ENCODE assay signal across 1 cellular context in the genomic region with DNA sequence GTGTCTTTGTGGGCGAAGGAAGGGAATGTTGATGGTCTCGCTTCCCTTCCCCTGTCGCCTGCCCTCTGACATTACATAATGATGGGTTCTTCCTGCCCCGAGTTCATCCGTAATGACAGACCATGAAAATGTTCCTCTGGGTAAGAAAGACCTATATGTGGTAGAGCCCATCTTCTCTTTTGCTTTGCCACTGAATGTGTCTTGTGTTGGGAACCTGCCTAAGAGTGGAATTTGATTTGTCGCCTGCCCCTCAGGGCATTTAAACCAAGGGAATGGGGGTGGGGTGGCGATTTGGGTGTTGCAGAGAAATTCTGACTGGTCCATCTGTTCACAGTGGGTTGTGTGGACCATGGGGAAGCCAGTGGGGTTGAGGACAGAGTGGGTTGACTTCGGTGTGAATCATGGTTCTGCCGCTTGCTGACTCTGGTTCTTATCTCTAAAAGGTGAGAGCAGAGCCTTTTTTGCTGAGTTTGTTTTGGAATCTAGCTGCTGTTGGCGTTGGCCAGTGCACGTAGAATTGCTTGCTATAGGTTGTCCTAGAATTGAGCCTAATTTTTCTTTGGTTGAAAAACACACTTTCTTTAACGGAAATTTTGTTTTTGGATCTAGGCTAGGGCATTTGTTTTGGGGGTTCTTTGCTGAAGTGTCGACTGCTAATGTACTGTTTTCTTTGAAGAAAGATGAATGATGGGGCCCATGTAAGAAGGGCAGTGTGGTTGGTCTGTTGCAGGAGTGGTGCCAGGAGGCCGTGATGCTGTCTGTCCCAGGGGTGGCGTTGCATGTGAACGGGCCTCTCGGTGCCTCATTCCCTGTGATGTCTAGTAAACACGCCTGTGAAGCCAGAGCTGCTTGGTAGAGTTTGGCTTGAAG.
TF ChIP-seq lines count a peak whose summit lies in the region.

No MANE protein-coding gene starts in this region.

TF ChIP-seq in K562, 482 proteins besides CTCF, POLR2A, EP300 and RAD21 (continued from another document and continues in another):
- TF ChIP-seq, protein P1, sequence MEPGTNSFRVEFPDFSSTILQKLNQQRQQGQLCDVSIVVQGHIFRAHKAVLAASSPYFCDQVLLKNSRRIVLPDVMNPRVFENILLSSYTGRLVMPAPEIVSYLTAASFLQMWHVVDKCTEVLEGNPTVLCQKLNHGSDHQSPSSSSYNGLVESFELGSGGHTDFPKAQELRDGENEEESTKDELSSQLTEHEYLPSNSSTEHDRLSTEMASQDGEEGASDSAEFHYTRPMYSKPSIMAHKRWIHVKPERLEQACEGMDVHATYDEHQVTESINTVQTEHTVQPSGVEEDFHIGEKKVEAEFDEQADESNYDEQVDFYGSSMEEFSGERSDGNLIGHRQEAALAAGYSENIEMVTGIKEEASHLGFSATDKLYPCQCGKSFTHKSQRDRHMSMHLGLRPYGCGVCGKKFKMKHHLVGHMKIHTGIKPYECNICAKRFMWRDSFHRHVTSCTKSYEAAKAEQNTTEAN (CRISPR knock-in tag; IDR thresholded peaks at IDR 0.05), result no peak
- TF ChIP-seq ZNF644 (tag; IDR thresholded peaks at IDR 0.05; ENCODE audit: low read depth) (no peak), C11orf30 (IDR thresholded peaks at IDR 0.05; ENCODE audit: low read depth) (peak; percentile 80), DPF2 (IDR thresholded peaks at IDR 0.05) (peak; percentile 53; the same call in 1 of the 2 replicates), NCOA6 (IDR thresholded peaks at IDR 0.05) (no peak), MAFK (IDR thresholded peaks at IDR 0.05; ENCODE audit: low read length) (peak; percentile 37; the same call in 1 of the 2 replicates), EHMT2 (IDR thresholded peaks at IDR 0.05) (peak; percentile 84), SMARCE1 (IDR thresholded peaks at IDR 0.05) (0 out of 2 replicates have a peak, but pooled peaks have one; percentile 12), IRF2 (CRISPR knock-in tag; IDR thresholded peaks at IDR 0.05) (no peak), ZBED1 (IDR thresholded peaks at IDR 0.05) (no peak), ZFX (CRISPR knock-in tag; IDR thresholded peaks at IDR 0.05) (0 out of 2 replicates have a peak, but pooled peaks have one; percentile 5), CBX3 (IDR thresholded peaks at IDR 0.05; ENCODE audit: borderline replicate concordance in 1 of 2, low read length in 2 of 2) (peak in 1 of 2 experiments; percentile 27; a peak in 1 of 3 replicates), TEAD4 (IDR thresholded peaks at IDR 0.05; ENCODE audit: low read length) (0 out of 2 replicates have a peak, but pooled peaks have one; percentile 19), TEAD4 (CRISPR knock-in tag; IDR thresholded peaks at IDR 0.05; ENCODE audit: borderline replicate concordance) (no peak), PCBP1 (IDR thresholded peaks at IDR 0.05; ENCODE audit: low read depth, low read length, poor library complexity, severe bottlenecking) (no peak), ZNF444 (CRISPR knock-in tag; IDR thresholded peaks at IDR 0.05) (no peak), FOXJ2 (tag; IDR thresholded peaks at IDR 0.05) (0 out of 2 replicates have a peak, but pooled peaks have one; percentile 14), ETV6 (IDR thresholded peaks at IDR 0.05; ENCODE audit: borderline replicate concordance in 1 of 2, low read depth in 2 of 2, low read length in 1 of 2) (0 out of 4 replicates have a peak, but pooled peaks of 1 of the 2 experiments have one; percentile 21), ETV6 (CRISPR knock-in tag; IDR thresholded peaks at IDR 0.05; ENCODE audit: borderline replicate concordance) (no peak), CBFA2T3 (IDR thresholded peaks at IDR 0.05) (peak; percentile 38), ARID1B (IDR thresholded peaks at IDR 0.05) (peak; percentile 45), NFE2 (IDR thresholded peaks at IDR 0.05; ENCODE audit: low read depth) (peak; percentile 15; the same call in 1 of the 2 replicates), L3MBTL2 (IDR thresholded peaks at IDR 0.05) (peak; percentile 52), CCNT2 (IDR thresholded peaks at IDR 0.05; ENCODE audit: borderline replicate concordance, extremely low read depth, insufficient read length, low read depth, low read length) (no peak), MAFG (tag; conservative IDR thresholded peaks at IDR 0.05) (peak; percentile 52)
- TF ChIP-seq, protein P2, sequence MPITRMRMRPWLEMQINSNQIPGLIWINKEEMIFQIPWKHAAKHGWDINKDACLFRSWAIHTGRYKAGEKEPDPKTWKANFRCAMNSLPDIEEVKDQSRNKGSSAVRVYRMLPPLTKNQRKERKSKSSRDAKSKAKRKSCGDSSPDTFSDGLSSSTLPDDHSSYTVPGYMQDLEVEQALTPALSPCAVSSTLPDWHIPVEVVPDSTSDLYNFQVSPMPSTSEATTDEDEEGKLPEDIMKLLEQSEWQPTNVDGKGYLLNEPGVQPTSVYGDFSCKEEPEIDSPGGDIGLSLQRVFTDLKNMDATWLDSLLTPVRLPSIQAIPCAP (CRISPR knock-in tag; IDR thresholded peaks at IDR 0.05; ENCODE audit: borderline replicate concordance), result no peak
- TF ChIP-seq, protein P3, sequence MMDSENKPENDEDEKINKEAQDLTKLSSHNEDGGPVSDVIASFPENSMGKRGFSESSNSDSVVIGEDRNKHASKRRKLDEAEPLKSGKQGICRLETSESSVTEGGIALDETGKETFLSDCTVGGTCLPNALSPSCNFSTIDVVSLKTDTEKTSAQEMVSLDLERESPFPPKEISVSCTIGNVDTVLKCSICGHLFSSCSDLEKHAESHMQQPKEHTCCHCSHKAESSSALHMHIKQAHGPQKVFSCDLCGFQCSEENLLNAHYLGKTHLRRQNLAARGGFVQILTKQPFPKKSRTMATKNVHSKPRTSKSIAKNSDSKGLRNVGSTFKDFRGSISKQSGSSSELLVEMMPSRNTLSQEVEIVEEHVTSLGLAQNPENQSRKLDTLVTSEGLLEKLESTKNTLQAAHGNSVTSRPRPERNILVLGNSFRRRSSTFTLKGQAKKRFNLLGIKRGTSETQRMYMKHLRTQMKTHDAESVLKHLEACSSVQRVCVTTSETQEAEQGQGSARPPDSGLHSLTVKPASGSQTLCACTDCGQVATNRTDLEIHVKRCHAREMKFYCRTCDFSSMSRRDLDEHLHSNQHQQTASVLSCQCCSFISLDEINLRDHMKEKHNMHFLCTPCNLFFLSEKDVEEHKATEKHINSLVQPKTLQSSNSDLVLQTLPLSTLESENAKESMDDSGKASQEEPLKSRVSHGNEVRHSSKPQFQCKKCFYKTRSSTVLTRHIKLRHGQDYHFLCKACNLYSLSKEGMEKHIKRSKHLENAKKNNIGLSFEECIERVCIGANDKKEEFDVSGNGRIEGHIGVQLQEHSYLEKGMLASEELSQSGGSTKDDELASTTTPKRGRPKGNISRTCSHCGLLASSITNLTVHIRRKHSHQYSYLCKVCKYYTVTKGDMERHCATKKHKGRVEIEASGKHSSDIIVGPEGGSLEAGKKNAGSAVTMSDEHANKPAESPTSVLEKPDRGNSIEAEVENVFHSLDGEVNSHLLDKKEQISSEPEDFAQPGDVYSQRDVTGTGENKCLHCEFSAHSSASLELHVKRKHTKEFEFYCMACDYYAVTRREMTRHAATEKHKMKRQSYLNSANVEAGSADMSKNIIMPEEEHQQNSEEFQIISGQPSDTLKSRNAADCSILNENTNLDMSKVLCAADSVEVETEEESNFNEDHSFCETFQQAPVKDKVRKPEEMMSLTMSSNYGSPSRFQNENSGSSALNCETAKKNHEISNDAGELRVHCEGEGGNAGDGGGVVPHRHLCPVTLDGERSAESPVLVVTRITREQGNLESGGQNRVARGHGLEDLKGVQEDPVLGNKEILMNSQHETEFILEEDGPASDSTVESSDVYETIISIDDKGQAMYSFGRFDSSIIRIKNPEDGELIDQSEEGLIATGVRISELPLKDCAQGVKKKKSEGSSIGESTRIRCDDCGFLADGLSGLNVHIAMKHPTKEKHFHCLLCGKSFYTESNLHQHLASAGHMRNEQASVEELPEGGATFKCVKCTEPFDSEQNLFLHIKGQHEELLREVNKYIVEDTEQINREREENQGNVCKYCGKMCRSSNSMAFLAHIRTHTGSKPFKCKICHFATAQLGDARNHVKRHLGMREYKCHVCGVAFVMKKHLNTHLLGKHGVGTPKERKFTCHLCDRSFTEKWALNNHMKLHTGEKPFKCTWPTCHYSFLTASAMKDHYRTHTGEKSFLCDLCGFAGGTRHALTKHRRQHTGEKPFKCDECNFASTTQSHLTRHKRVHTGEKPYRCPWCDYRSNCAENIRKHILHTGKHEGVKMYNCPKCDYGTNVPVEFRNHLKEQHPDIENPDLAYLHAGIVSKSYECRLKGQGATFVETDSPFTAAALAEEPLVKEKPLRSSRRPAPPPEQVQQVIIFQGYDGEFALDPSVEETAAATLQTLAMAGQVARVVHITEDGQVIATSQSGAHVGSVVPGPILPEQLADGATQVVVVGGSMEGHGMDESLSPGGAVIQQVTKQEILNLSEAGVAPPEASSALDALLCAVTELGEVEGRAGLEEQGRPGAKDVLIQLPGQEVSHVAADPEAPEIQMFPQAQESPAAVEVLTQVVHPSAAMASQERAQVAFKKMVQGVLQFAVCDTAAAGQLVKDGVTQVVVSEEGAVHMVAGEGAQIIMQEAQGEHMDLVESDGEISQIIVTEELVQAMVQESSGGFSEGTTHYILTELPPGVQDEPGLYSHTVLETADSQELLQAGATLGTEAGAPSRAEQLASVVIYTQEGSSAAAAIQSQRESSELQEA (IDR thresholded peaks at IDR 0.05; ENCODE audit: low read depth), result no peak
- TF ChIP-seq, protein P4, sequence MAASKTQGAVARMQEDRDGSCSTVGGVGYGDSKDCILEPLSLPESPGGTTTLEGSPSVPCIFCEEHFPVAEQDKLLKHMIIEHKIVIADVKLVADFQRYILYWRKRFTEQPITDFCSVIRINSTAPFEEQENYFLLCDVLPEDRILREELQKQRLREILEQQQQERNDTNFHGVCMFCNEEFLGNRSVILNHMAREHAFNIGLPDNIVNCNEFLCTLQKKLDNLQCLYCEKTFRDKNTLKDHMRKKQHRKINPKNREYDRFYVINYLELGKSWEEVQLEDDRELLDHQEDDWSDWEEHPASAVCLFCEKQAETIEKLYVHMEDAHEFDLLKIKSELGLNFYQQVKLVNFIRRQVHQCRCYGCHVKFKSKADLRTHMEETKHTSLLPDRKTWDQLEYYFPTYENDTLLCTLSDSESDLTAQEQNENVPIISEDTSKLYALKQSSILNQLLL (CRISPR knock-in tag; IDR thresholded peaks at IDR 0.05; ENCODE audit: borderline replicate concordance), result no peak
- TF ChIP-seq, protein P5, sequence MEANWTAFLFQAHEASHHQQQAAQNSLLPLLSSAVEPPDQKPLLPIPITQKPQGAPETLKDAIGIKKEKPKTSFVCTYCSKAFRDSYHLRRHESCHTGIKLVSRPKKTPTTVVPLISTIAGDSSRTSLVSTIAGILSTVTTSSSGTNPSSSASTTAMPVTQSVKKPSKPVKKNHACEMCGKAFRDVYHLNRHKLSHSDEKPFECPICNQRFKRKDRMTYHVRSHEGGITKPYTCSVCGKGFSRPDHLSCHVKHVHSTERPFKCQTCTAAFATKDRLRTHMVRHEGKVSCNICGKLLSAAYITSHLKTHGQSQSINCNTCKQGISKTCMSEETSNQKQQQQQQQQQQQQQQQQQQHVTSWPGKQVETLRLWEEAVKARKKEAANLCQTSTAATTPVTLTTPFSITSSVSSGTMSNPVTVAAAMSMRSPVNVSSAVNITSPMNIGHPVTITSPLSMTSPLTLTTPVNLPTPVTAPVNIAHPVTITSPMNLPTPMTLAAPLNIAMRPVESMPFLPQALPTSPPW (CRISPR knock-in tag; IDR thresholded peaks at IDR 0.05), result no peak
- TF ChIP-seq, protein P6, sequence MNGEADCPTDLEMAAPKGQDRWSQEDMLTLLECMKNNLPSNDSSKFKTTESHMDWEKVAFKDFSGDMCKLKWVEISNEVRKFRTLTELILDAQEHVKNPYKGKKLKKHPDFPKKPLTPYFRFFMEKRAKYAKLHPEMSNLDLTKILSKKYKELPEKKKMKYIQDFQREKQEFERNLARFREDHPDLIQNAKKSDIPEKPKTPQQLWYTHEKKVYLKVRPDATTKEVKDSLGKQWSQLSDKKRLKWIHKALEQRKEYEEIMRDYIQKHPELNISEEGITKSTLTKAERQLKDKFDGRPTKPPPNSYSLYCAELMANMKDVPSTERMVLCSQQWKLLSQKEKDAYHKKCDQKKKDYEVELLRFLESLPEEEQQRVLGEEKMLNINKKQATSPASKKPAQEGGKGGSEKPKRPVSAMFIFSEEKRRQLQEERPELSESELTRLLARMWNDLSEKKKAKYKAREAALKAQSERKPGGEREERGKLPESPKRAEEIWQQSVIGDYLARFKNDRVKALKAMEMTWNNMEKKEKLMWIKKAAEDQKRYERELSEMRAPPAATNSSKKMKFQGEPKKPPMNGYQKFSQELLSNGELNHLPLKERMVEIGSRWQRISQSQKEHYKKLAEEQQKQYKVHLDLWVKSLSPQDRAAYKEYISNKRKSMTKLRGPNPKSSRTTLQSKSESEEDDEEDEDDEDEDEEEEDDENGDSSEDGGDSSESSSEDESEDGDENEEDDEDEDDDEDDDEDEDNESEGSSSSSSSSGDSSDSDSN (IDR thresholded peaks at IDR 0.05; ENCODE audit: borderline replicate concordance in 1 of 2, low read depth in 2 of 2, low read length in 2 of 2), result peak in 1 of 2 experiments; percentile 73; a peak in 1 of 4 replicates
- TF ChIP-seq, protein P7, sequence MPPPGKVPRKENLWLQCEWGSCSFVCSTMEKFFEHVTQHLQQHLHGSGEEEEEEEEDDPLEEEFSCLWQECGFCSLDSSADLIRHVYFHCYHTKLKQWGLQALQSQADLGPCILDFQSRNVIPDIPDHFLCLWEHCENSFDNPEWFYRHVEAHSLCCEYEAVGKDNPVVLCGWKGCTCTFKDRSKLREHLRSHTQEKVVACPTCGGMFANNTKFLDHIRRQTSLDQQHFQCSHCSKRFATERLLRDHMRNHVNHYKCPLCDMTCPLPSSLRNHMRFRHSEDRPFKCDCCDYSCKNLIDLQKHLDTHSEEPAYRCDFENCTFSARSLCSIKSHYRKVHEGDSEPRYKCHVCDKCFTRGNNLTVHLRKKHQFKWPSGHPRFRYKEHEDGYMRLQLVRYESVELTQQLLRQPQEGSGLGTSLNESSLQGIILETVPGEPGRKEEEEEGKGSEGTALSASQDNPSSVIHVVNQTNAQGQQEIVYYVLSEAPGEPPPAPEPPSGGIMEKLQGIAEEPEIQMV (tag; conservative IDR thresholded peaks at IDR 0.05; ENCODE audit: low read depth), result peak; percentile 55; the same call in 1 of the 2 replicates
- TF ChIP-seq, protein P8, sequence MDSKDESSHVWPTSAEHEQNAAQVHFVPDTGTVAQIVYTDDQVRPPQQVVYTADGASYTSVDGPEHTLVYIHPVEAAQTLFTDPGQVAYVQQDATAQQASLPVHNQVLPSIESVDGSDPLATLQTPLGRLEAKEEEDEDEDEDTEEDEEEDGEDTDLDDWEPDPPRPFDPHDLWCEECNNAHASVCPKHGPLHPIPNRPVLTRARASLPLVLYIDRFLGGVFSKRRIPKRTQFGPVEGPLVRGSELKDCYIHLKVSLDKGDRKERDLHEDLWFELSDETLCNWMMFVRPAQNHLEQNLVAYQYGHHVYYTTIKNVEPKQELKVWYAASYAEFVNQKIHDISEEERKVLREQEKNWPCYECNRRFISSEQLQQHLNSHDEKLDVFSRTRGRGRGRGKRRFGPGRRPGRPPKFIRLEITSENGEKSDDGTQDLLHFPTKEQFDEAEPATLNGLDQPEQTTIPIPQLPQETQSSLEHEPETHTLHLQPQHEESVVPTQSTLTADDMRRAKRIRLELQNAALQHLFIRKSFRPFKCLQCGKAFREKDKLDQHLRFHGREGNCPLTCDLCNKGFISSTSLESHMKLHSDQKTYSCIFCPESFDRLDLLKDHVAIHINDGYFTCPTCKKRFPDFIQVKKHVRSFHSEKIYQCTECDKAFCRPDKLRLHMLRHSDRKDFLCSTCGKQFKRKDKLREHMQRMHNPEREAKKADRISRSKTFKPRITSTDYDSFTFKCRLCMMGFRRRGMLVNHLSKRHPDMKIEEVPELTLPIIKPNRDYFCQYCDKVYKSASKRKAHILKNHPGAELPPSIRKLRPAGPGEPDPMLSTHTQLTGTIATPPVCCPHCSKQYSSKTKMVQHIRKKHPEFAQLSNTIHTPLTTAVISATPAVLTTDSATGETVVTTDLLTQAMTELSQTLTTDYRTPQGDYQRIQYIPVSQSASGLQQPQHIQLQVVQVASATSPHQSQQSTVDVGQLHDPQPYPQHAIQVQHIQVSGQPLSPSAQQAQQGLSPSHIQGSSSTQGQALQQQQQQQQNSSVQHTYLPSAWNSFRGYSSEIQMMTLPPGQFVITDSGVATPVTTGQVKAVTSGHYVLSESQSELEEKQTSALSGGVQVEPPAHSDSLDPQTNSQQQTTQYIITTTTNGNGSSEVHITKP (IDR thresholded peaks at IDR 0.05; ENCODE audit: partially characterized antibody), result peak; percentile 49
